25 cellular contexts compared by ENCODE assay signal in the genomic region with DNA sequence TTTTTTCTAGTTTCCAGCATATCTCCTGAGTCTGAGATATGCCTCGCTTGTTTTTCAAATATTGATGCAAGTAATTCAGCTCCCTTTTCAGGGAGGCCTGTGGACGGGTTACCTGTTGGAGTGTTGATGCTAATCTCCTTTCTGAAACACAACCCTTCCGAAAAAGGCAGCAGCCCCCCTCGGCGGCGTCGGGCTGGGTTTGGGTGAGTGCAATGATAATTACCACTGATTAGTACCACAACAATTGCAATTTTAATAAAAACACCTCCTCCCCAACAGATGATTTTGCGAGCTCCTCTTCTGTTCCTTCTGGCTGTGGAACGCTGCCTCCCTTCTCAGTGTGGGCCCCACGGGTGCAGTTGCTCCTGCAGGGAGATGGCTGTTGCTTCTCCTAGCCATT.
"Had no signal": no experiment of that assay in that cellular context is flagged by ENCODE, and none has a peak within 500 bp of the region (broad histone marks: within the 10 kb centered on the region; RNA-seq: fewer than 3 reads in every experiment).

No MANE protein-coding gene starts in this region.

- H3K27me3 ChIP-seq: esophagus squamous epithelium, neural progenitor cell, right lobe of liver, thyroid gland had no signal

- H3K4me1 ChIP-seq: esophagus squamous epithelium, neural progenitor cell, psoas muscle, right lobe of liver, thyroid gland had no signal

- H3K4me3 Mint-ChIP-seq: dendritic cell treated with granulocyte-macrophage colony-stimulating factor and Interleukin-4, amounts not matched to agents 40 ng/mL and 50 ng/mL, for 4 days; immature natural killer cell; memory B cell; mesothelial cell of epicardium; naive B cell; natural killer cell treated with Interleukin-12 subunit alpha and Interleukin-12 subunit beta and Interleukin-15 and Interleukin-18, amount 100 ng/mL, for 72 hours; neural progenitor cell; stimulated activated naive CD8-positive, alpha-beta T cell treated with anti-CD3 and anti-CD28 coated beads, Interleukin-15, amount 100 ng/mL, for 72 hours; type B pancreatic cell had no signal

- H3K4me3 ChIP-seq: esophagus squamous epithelium, lung, mucosa of descending colon, neural progenitor cell, psoas muscle, right lobe of liver, thyroid gland had no signal

- H3K27ac ChIP-seq: esophagus squamous epithelium, neural progenitor cell, psoas muscle, right lobe of liver, thyroid gland had no signal

- H3K27me3 Mint-ChIP-seq: stimulated activated naive CD8-positive, alpha-beta T cell treated with anti-CD3 and anti-CD28 coated beads, Interleukin-15, amount 100 ng/mL, for 72 hours had no signal

- H3K4me1 Mint-ChIP-seq: immature natural killer cell; naive B cell; neural progenitor cell; stimulated activated naive CD8-positive, alpha-beta T cell treated with anti-CD3 and anti-CD28 coated beads, Interleukin-15, amount 100 ng/mL, for 72 hours had no signal

- H3K36me3 ChIP-seq: esophagus squamous epithelium, neural progenitor cell, right lobe of liver, thyroid gland had no signal

- H3K27ac Mint-ChIP-seq: dendritic cell treated with granulocyte-macrophage colony-stimulating factor and Interleukin-4, amounts not matched to agents 40 ng/mL and 50 ng/mL, for 4 days; immature natural killer cell; memory B cell; mesothelial cell of epicardium; naive B cell; natural killer cell treated with Interleukin-12 subunit alpha and Interleukin-12 subunit beta and Interleukin-15 and Interleukin-18, amount 100 ng/mL, for 72 hours; neural progenitor cell; stimulated activated naive CD8-positive, alpha-beta T cell treated with anti-CD3 and anti-CD28 coated beads, Interleukin-15, amount 100 ng/mL, for 72 hours; type B pancreatic cell had no signal

- ATAC-seq: mucosa of descending colon; natural killer cell treated with Interleukin-12 subunit alpha and Interleukin-12 subunit beta and Interleukin-15 and Interleukin-18, amount 100 ng/mL, for 72 hours; psoas muscle; right lobe of liver; stimulated activated naive CD8-positive, alpha-beta T cell treated with anti-CD3 and anti-CD28 coated beads, Interleukin-15, amount 100 ng/mL, for 72 hours had no signal

- H3K36me3 Mint-ChIP-seq: memory B cell, naive B cell, neural progenitor cell, type B pancreatic cell had no signal

- DNase-seq: central memory CD4-positive, alpha-beta T cell; effector memory CD4-positive, alpha-beta T cell; esophagus squamous epithelium; hypothalamus; immature natural killer cell; islet precursor cell; kidney glomerular epithelial cell; mucosa of descending colon; naive B cell; psoas muscle; right lobe of liver; small intestine; stimulated activated CD4-positive, alpha-beta T cell treated with anti-CD3 and anti-CD28 coated beads, Interleukin-15, amount 100 ng/mL, for 24 hours; stimulated activated CD4-positive, alpha-beta T cell treated with anti-CD3 and anti-CD28 coated beads, Interleukin-2, amount 100 ng/mL, for 48 hours; stimulated activated CD8-positive, alpha-beta memory T cell treated with anti-CD3 and anti-CD28 coated beads, Interleukin-4, amount 100 ng/mL, for 48 hours; stimulated activated naive CD4-positive, alpha-beta T cell; stimulated activated naive CD8-positive, alpha-beta T cell treated with anti-CD3 and anti-CD28 coated beads, Interleukin-15, amount 100 ng/mL, for 72 hours; thyroid gland had no signal

- H3K9me3 ChIP-seq: psoas muscle, thyroid gland had no signal
